In the genomic region with DNA sequence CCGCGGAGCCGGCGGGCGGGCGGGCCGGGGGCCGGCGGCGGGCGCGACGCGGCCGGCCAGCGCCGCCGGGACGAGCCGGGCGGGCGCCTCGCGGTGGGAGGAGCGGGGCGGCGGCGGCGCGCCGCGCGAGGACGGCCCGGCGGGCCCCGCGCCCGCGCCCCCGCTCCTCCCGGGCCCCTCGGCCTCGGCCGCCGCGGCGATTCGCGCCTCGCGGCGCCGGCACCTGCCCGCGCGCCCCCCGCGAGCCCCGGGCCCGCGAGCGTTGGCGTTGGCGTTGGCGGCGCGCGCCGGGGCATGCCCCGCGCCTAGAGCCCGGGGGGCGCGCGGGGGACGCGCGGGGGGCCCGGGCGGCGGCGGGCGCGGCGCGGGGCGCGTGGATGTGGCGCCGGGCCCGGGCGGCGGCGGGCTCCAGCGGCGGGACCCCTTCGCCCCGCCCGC, we compare ENCODE assay signal across 1 cellular context.
TF ChIP-seq lines count a peak whose summit lies in the region.

A gene (plus strand): TSS at position 163 of the 438 bp plus-strand sequence. CDS start 448 bp downstream, outside the sequence.

TF ChIP-seq in GM23338, 12 proteins besides CTCF, POLR2A, EP300 and RAD21 (continued from another document):
- TF ChIP-seq, protein P1, sequence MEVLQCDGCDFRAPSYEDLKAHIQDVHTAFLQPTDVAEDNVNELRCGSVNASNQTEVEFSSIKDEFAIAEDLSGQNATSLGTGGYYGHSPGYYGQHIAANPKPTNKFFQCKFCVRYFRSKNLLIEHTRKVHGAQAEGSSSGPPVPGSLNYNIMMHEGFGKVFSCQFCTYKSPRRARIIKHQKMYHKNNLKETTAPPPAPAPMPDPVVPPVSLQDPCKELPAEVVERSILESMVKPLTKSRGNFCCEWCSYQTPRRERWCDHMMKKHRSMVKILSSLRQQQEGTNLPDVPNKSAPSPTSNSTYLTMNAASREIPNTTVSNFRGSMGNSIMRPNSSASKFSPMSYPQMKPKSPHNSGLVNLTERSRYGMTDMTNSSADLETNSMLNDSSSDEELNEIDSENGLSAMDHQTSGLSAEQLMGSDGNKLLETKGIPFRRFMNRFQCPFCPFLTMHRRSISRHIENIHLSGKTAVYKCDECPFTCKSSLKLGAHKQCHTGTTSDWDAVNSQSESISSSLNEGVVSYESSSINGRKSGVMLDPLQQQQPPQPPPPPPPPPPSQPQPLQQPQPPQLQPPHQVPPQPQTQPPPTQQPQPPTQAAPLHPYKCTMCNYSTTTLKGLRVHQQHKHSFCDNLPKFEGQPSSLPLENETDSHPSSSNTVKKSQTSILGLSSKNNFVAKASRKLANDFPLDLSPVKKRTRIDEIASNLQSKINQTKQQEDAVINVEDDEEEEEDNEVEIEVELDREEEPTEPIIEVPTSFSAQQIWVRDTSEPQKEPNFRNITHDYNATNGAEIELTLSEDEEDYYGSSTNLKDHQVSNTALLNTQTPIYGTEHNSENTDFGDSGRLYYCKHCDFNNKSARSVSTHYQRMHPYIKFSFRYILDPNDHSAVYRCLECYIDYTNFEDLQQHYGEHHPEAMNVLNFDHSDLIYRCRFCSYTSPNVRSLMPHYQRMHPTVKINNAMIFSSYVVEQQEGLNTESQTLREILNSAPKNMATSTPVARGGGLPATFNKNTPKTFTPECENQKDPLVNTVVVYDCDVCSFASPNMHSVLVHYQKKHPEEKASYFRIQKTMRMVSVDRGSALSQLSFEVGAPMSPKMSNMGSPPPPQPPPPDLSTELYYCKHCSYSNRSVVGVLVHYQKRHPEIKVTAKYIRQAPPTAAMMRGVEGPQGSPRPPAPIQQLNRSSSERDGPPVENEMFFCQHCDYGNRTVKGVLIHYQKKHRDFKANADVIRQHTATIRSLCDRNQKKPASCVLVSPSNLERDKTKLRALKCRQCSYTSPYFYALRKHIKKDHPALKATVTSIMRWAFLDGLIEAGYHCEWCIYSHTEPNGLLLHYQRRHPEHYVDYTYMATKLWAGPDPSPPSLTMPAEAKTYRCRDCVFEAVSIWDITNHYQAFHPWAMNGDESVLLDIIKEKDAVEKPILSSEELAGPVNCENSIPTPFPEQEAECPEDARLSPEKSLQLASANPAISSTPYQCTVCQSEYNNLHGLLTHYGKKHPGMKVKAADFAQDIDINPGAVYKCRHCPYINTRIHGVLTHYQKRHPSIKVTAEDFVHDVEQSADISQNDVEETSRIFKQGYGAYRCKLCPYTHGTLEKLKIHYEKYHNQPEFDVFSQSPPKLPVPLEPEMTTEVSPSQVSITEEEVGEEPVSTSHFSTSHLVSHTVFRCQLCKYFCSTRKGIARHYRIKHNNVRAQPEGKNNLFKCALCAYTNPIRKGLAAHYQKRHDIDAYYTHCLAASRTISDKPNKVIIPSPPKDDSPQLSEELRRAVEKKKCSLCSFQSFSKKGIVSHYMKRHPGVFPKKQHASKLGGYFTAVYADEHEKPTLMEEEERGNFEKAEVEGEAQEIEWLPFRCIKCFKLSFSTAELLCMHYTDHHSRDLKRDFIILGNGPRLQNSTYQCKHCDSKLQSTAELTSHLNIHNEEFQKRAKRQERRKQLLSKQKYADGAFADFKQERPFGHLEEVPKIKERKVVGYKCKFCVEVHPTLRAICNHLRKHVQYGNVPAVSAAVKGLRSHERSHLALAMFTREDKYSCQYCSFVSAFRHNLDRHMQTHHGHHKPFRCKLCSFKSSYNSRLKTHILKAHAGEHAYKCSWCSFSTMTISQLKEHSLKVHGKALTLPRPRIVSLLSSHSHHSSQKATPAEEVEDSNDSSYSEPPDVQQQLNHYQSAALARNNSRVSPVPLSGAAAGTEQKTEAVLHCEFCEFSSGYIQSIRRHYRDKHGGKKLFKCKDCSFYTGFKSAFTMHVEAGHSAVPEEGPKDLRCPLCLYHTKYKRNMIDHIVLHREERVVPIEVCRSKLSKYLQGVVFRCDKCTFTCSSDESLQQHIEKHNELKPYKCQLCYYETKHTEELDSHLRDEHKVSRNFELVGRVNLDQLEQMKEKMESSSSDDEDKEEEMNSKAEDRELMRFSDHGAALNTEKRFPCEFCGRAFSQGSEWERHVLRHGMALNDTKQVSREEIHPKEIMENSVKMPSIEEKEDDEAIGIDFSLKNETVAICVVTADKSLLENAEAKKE (CRISPR knock-in tag; IDR thresholded peaks at IDR 0.05), result no peak
- TF ChIP-seq, protein P2, sequence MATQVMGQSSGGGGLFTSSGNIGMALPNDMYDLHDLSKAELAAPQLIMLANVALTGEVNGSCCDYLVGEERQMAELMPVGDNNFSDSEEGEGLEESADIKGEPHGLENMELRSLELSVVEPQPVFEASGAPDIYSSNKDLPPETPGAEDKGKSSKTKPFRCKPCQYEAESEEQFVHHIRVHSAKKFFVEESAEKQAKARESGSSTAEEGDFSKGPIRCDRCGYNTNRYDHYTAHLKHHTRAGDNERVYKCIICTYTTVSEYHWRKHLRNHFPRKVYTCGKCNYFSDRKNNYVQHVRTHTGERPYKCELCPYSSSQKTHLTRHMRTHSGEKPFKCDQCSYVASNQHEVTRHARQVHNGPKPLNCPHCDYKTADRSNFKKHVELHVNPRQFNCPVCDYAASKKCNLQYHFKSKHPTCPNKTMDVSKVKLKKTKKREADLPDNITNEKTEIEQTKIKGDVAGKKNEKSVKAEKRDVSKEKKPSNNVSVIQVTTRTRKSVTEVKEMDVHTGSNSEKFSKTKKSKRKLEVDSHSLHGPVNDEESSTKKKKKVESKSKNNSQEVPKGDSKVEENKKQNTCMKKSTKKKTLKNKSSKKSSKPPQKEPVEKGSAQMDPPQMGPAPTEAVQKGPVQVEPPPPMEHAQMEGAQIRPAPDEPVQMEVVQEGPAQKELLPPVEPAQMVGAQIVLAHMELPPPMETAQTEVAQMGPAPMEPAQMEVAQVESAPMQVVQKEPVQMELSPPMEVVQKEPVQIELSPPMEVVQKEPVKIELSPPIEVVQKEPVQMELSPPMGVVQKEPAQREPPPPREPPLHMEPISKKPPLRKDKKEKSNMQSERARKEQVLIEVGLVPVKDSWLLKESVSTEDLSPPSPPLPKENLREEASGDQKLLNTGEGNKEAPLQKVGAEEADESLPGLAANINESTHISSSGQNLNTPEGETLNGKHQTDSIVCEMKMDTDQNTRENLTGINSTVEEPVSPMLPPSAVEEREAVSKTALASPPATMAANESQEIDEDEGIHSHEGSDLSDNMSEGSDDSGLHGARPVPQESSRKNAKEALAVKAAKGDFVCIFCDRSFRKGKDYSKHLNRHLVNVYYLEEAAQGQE (IDR thresholded peaks at IDR 0.05; ENCODE audit: unreplicated experiment), result no peak
- TF ChIP-seq POLR2AphosphoS5 (IDR thresholded peaks at IDR 0.05; ENCODE audit: low read depth), result no peak
